In genomic region chr17:80203448-80204092, GRCh38 we compare ENCODE assay signal across 1 cellular context.
TF ChIP-seq lines count a peak whose summit lies in the region.

No MANE protein-coding gene starts in this region.

TF ChIP-seq in WTC11, 78 proteins besides CTCF, POLR2A, EP300 and RAD21 (continued from another document):
- TF ChIP-seq, protein P1, sequence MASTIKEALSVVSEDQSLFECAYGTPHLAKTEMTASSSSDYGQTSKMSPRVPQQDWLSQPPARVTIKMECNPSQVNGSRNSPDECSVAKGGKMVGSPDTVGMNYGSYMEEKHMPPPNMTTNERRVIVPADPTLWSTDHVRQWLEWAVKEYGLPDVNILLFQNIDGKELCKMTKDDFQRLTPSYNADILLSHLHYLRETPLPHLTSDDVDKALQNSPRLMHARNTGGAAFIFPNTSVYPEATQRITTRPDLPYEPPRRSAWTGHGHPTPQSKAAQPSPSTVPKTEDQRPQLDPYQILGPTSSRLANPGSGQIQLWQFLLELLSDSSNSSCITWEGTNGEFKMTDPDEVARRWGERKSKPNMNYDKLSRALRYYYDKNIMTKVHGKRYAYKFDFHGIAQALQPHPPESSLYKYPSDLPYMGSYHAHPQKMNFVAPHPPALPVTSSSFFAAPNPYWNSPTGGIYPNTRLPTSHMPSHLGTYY (CRISPR knock-in tag; IDR thresholded peaks at IDR 0.05): no peak
- TF ChIP-seq, protein P2, sequence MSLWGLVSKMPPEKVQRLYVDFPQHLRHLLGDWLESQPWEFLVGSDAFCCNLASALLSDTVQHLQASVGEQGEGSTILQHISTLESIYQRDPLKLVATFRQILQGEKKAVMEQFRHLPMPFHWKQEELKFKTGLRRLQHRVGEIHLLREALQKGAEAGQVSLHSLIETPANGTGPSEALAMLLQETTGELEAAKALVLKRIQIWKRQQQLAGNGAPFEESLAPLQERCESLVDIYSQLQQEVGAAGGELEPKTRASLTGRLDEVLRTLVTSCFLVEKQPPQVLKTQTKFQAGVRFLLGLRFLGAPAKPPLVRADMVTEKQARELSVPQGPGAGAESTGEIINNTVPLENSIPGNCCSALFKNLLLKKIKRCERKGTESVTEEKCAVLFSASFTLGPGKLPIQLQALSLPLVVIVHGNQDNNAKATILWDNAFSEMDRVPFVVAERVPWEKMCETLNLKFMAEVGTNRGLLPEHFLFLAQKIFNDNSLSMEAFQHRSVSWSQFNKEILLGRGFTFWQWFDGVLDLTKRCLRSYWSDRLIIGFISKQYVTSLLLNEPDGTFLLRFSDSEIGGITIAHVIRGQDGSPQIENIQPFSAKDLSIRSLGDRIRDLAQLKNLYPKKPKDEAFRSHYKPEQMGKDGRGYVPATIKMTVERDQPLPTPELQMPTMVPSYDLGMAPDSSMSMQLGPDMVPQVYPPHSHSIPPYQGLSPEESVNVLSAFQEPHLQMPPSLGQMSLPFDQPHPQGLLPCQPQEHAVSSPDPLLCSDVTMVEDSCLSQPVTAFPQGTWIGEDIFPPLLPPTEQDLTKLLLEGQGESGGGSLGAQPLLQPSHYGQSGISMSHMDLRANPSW (CRISPR knock-in tag; conservative IDR thresholded peaks at IDR 0.05; ENCODE audit: low read depth): no peak
- TF ChIP-seq, protein P3, sequence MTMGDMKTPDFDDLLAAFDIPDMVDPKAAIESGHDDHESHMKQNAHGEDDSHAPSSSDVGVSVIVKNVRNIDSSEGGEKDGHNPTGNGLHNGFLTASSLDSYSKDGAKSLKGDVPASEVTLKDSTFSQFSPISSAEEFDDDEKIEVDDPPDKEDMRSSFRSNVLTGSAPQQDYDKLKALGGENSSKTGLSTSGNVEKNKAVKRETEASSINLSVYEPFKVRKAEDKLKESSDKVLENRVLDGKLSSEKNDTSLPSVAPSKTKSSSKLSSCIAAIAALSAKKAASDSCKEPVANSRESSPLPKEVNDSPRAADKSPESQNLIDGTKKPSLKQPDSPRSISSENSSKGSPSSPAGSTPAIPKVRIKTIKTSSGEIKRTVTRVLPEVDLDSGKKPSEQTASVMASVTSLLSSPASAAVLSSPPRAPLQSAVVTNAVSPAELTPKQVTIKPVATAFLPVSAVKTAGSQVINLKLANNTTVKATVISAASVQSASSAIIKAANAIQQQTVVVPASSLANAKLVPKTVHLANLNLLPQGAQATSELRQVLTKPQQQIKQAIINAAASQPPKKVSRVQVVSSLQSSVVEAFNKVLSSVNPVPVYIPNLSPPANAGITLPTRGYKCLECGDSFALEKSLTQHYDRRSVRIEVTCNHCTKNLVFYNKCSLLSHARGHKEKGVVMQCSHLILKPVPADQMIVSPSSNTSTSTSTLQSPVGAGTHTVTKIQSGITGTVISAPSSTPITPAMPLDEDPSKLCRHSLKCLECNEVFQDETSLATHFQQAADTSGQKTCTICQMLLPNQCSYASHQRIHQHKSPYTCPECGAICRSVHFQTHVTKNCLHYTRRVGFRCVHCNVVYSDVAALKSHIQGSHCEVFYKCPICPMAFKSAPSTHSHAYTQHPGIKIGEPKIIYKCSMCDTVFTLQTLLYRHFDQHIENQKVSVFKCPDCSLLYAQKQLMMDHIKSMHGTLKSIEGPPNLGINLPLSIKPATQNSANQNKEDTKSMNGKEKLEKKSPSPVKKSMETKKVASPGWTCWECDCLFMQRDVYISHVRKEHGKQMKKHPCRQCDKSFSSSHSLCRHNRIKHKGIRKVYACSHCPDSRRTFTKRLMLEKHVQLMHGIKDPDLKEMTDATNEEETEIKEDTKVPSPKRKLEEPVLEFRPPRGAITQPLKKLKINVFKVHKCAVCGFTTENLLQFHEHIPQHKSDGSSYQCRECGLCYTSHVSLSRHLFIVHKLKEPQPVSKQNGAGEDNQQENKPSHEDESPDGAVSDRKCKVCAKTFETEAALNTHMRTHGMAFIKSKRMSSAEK (CRISPR knock-in tag; IDR thresholded peaks at IDR 0.05; ENCODE audit: borderline replicate concordance): no peak
- peak; percentile 61 for TF ChIP-seq PRDM15 (CRISPR knock-in tag; IDR thresholded peaks at IDR 0.05)
- TF ChIP-seq, protein P4, sequence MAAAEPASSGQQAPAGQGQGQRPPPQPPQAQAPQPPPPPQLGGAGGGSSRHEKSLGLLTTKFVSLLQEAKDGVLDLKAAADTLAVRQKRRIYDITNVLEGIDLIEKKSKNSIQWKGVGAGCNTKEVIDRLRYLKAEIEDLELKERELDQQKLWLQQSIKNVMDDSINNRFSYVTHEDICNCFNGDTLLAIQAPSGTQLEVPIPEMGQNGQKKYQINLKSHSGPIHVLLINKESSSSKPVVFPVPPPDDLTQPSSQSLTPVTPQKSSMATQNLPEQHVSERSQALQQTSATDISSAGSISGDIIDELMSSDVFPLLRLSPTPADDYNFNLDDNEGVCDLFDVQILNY (CRISPR knock-in tag; IDR thresholded peaks at IDR 0.05): no peak
